ENCODE assay signal across 24 cellular contexts in genomic region chr3:187545391-187545790, GRCh38.
"Had no signal": no experiment of that assay in that cellular context is flagged by ENCODE, and none has a peak within 500 bp of the region (broad histone marks: within the 10 kb centered on the region; RNA-seq: fewer than 3 reads in every experiment).

No MANE protein-coding gene starts in this region.

- H3K27ac ChIP-seq: colonic mucosa, coronary artery, dorsolateral prefrontal cortex, epithelial cell of prostate, esophagus muscularis mucosa, esophagus squamous epithelium, foreskin keratinocyte, gastrocnemius medialis, gastroesophageal sphincter, heart left ventricle, heart right ventricle had no signal

- H3K27me3 ChIP-seq: colonic mucosa, esophagus muscularis mucosa, gastrocnemius medialis, heart left ventricle had no signal

- ATAC-seq: effector memory CD8-positive, alpha-beta T cell; esophagus mucosa; foreskin keratinocyte; gastrocnemius medialis; gastroesophageal sphincter; heart left ventricle; heart right ventricle had no signal

- H3K4me3 ChIP-seq: colonic mucosa, coronary artery, dorsolateral prefrontal cortex, esophagus muscularis mucosa, esophagus squamous epithelium, gastrocnemius medialis, gastroesophageal sphincter, heart left ventricle, heart right ventricle had no signal

- H3K4me1 ChIP-seq: colonic mucosa, esophagus muscularis mucosa, esophagus squamous epithelium, foreskin keratinocyte, gastrocnemius medialis, gastroesophageal sphincter, heart left ventricle, heart right ventricle had no signal

- H3K9me3 ChIP-seq: colonic mucosa, esophagus muscularis mucosa, esophagus squamous epithelium, gastrocnemius medialis, heart left ventricle had no signal

- DNase-seq: colonic mucosa; cortex of kidney; dermis blood vessel endothelial cell; dorsolateral prefrontal cortex; effector CD4-positive, alpha-beta T cell; effector CD8-positive, alpha-beta T cell; effector memory CD4-positive, alpha-beta T cell; effector memory CD8-positive, alpha-beta T cell; endodermal cell; erythroblast; esophagus squamous epithelium; foreskin fibroblast; foreskin keratinocyte; foreskin melanocyte; gastrocnemius medialis; glutamatergic neuron; head of caudate nucleus; heart left ventricle; heart right ventricle had no signal

- H3K36me3 ChIP-seq: colonic mucosa, esophagus muscularis mucosa, esophagus squamous epithelium, gastrocnemius medialis, gastroesophageal sphincter, heart left ventricle, heart right ventricle had no signal
